In genomic region chr4:161303551-161303950, GRCh38 we compare ENCODE assay signal across 29 cellular contexts.
"Had no signal": no experiment of that assay in that cellular context is flagged by ENCODE, and none has a peak within 500 bp of the region (broad histone marks: within the 10 kb centered on the region; RNA-seq: fewer than 3 reads in every experiment).

No MANE protein-coding gene starts in this region.

- H3K9me3 ChIP-seq: ovary, psoas muscle, right lobe of liver, suprapubic skin, testis, tibial artery, transverse colon, upper lobe of right lung, uterus had no signal

- ATAC-seq: natural killer cell; psoas muscle; right cardiac atrium; right lobe of liver; stimulated activated memory B cell treated with anti-CD40 and anti-IgM and Interleukin-4, amounts not matched to agents 10 μg/mL and 1 μg/mL and 100 μg/mL, for 72 hours; stimulated activated naive CD8-positive, alpha-beta T cell treated with anti-CD3 and anti-CD28 coated beads, Interleukin-15, amount 100 ng/mL, for 72 hours; stimulated activated naive CD8-positive, alpha-beta T cell treated with anti-CD3 and anti-CD28 coated beads, Interleukin-15, Interleukin-2, amounts not matched to agents 100 U/mL and 50 U/mL, for 24 hours; upper lobe of right lung had no signal

- H3K9ac ChIP-seq: neural progenitor cell, parathyroid adenoma had no signal

- H3K79me2 ChIP-seq: parathyroid adenoma had no signal

- H3K4me1 ChIP-seq: neural progenitor cell, parathyroid adenoma, psoas muscle, right lobe of liver, sigmoid colon, suprapubic skin, testis, tibial artery, transverse colon, upper lobe of right lung, uterus had no signal

- H3K27me3 ChIP-seq: neural progenitor cell, ovary, right lobe of liver, sigmoid colon, suprapubic skin, testis, tibial artery, transverse colon, upper lobe of right lung, uterus had no signal

- H3K36me3 Mint-ChIP-seq: neural progenitor cell; stimulated activated memory B cell treated with anti-CD40 and anti-IgM and Interleukin-4, amounts not matched to agents 10 μg/mL and 1 μg/mL and 100 μg/mL, for 72 hours; type B pancreatic cell had no signal

- H3K27ac Mint-ChIP-seq: natural killer cell; nephron; neural progenitor cell; progenitor cell of endocrine pancreas; stimulated activated memory B cell treated with anti-CD40 and anti-IgM and Interleukin-4, amounts not matched to agents 10 μg/mL and 1 μg/mL and 100 μg/mL, for 72 hours; stimulated activated naive CD8-positive, alpha-beta T cell treated with anti-CD3 and anti-CD28 coated beads, Interleukin-15, amount 100 ng/mL, for 72 hours; type B pancreatic cell had no signal

- H3K4me2 ChIP-seq: neural progenitor cell had no signal

- H3K4me3 ChIP-seq: neural progenitor cell, ovary, psoas muscle, right lobe of liver, sigmoid colon, suprapubic skin, testis, tibial artery, transverse colon, upper lobe of right lung, uterus had no signal

- H3K4me3 Mint-ChIP-seq: natural killer cell; nephron; neural progenitor cell; stimulated activated memory B cell treated with anti-CD40 and anti-IgM and Interleukin-4, amounts not matched to agents 10 μg/mL and 1 μg/mL and 100 μg/mL, for 72 hours; stimulated activated naive CD8-positive, alpha-beta T cell treated with anti-CD3 and anti-CD28 coated beads, Interleukin-15, amount 100 ng/mL, for 72 hours; type B pancreatic cell had no signal

- H3K36me3 ChIP-seq: neural progenitor cell, ovary, right lobe of liver, sigmoid colon, suprapubic skin, tibial artery, transverse colon, upper lobe of right lung, uterus had no signal

- H3K4me1 Mint-ChIP-seq: natural killer cell; nephron; neural progenitor cell; stimulated activated memory B cell treated with anti-CD40 and anti-IgM and Interleukin-4, amounts not matched to agents 10 μg/mL and 1 μg/mL and 100 μg/mL, for 72 hours; stimulated activated naive CD8-positive, alpha-beta T cell treated with anti-CD3 and anti-CD28 coated beads, Interleukin-15, amount 100 ng/mL, for 72 hours had no signal

- H3K27ac ChIP-seq: neural progenitor cell, ovary, parathyroid adenoma, psoas muscle, right lobe of liver, sigmoid colon, suprapubic skin, testis, tibial artery, transverse colon, upper lobe of right lung, uterus had no signal

- H3K27me3 Mint-ChIP-seq: progenitor cell of endocrine pancreas; stimulated activated memory B cell treated with anti-CD40 and anti-IgM and Interleukin-4, amounts not matched to agents 10 μg/mL and 1 μg/mL and 100 μg/mL, for 72 hours; stimulated activated naive CD8-positive, alpha-beta T cell treated with anti-CD3 and anti-CD28 coated beads, Interleukin-15, amount 100 ng/mL, for 72 hours; type B pancreatic cell had no signal

- DNase-seq: natural killer cell; occipital lobe; ovary; posterior cingulate gyrus; psoas muscle; right cardiac atrium; right lobe of liver; sigmoid colon; small intestine; stimulated activated CD4-positive, alpha-beta T cell treated with anti-CD3 and anti-CD28 coated beads, Interleukin-15, amount 100 ng/mL, for 24 hours; stimulated activated CD4-positive, alpha-beta T cell treated with anti-CD3 and anti-CD28 coated beads, Interleukin-4, amount 100 ng/mL, for 1 hour; stimulated activated CD4-positive, alpha-beta T cell treated with anti-CD3 and anti-CD28 coated beads, Interleukin-4, amount 100 ng/mL, for 4 hours; stimulated activated CD8-positive, alpha-beta memory T cell treated with anti-CD3 and anti-CD28 coated beads, Interleukin-4, amount 100 ng/mL, for 48 hours; stimulated activated naive CD4-positive, alpha-beta T cell; stimulated activated naive CD8-positive, alpha-beta T cell treated with anti-CD3 and anti-CD28 coated beads, Interleukin-15, amount 100 ng/mL, for 72 hours; stimulated activated naive CD8-positive, alpha-beta T cell treated with anti-CD3 and anti-CD28 coated beads, Interleukin-15, Interleukin-2, amounts not matched to agents 100 U/mL and 50 U/mL, for 24 hours; substantia nigra; testis; tibial artery; transverse colon; upper lobe of right lung; uterus had no signal

- H2AFZ ChIP-seq: neural progenitor cell, parathyroid adenoma had no signal
